28 cellular contexts compared by ENCODE assay signal in genomic region chr14:97420211-97420610, GRCh38.
"Had no signal": no experiment of that assay in that cellular context is flagged by ENCODE, and none has a peak within 500 bp of the region (broad histone marks: within the 10 kb centered on the region; RNA-seq: fewer than 3 reads in every experiment).

No MANE protein-coding gene starts in this region.

- ATAC-seq: stimulated activated effector memory CD8-positive, alpha-beta T cell treated with anti-CD3 and anti-CD28 coated beads, Interleukin-12 subunit alpha, Interleukin-12 subunit beta, amount 100 ng/mL, for 72 hours; stimulated activated memory B cell treated with anti-CD40 and anti-IgM and Interleukin-4, amounts not matched to agents 10 μg/mL and 1 μg/mL and 100 μg/mL, for 72 hours; stimulated activated naive CD8-positive, alpha-beta T cell treated with anti-CD3 and anti-CD28 coated beads, Interleukin-15, amount 100 ng/mL, for 72 hours; stimulated activated naive CD8-positive, alpha-beta T cell treated with anti-CD3 and anti-CD28 coated beads, Interleukin-15, Interleukin-2, amounts not matched to agents 100 U/mL and 50 U/mL, for 24 hours; upper lobe of right lung had no signal

- DNase-seq: stimulated activated CD4-positive, alpha-beta T cell treated with anti-CD3 and anti-CD28 coated beads, Interleukin-2, amount 100 ng/mL, for 48 hours; stimulated activated CD4-positive, alpha-beta T cell treated with anti-CD3 and anti-CD28 coated beads, Interleukin-4, amount 100 ng/mL, for 1 hour; stimulated activated CD4-positive, alpha-beta T cell treated with anti-CD3 and anti-CD28 coated beads, Interleukin-4, amount 100 ng/mL, for 24 hours; stimulated activated CD4-positive, alpha-beta T cell treated with anti-CD3 and anti-CD28 coated beads, Interleukin-4, amount 100 ng/mL, for 4 hours; stimulated activated CD8-positive, alpha-beta memory T cell treated with anti-CD3 and anti-CD28 coated beads, Interleukin-4, amount 100 ng/mL, for 48 hours; stimulated activated naive CD4-positive, alpha-beta T cell; stimulated activated naive CD4-positive, alpha-beta T cell treated with Interleukin-2 at 50 U/mL for 16 hours; stimulated activated naive CD8-positive, alpha-beta T cell treated with anti-CD3 and anti-CD28 coated beads, Interleukin-15, amount 100 ng/mL, for 72 hours; stimulated activated naive CD8-positive, alpha-beta T cell treated with anti-CD3 and anti-CD28 coated beads, Interleukin-15, Interleukin-2, amounts not matched to agents 100 U/mL and 50 U/mL, for 24 hours; stomach; substantia nigra; testis; thyroid gland; tibial artery; transverse colon; trophoblast cell; upper lobe of left lung; upper lobe of right lung; uterus had no signal

- H3K27me3 ChIP-seq: testis, thyroid gland, upper lobe of left lung, uterus, vagina had no signal

- H3K9me3 ChIP-seq: stomach, suprapubic skin, testis, thoracic aorta, thyroid gland, tibial artery, tibial nerve, transverse colon, upper lobe of left lung, upper lobe of right lung, uterus, vagina had no signal

- H3K27ac ChIP-seq: stomach, suprapubic skin, testis, thoracic aorta, thyroid gland, tibial artery, tibial nerve, transverse colon, upper lobe of left lung, upper lobe of right lung, uterus, vagina had no signal

- H3K36me3 Mint-ChIP-seq: stimulated activated effector memory CD8-positive, alpha-beta T cell treated with anti-CD3 and anti-CD28 coated beads, Interleukin-12 subunit alpha, Interleukin-12 subunit beta, amount 100 ng/mL, for 72 hours; stimulated activated memory B cell treated with anti-CD40 and anti-IgM and Interleukin-4, amounts not matched to agents 10 μg/mL and 1 μg/mL and 100 μg/mL, for 72 hours; type B pancreatic cell had no signal

- H3K4me1 ChIP-seq: suprapubic skin, testis, thyroid gland, tibial artery, tibial nerve, transverse colon, upper lobe of left lung, upper lobe of right lung, uterus, vagina had no signal

- H3K27me3 Mint-ChIP-seq: stimulated activated memory B cell treated with anti-CD40 and anti-IgM and Interleukin-4, amounts not matched to agents 10 μg/mL and 1 μg/mL and 100 μg/mL, for 72 hours; stimulated activated naive CD8-positive, alpha-beta T cell treated with anti-CD3 and anti-CD28 coated beads, Interleukin-15, amount 100 ng/mL, for 72 hours; stimulated activated naive CD8-positive, alpha-beta T cell treated with anti-CD3 and anti-CD28 coated beads, Interleukin-15, Interleukin-2, amounts not matched to agents 100 ng/mL and 50 ng/mL, for 24 hours had no signal

- H3K9me3 Mint-ChIP-seq: stimulated activated effector memory CD8-positive, alpha-beta T cell treated with anti-CD3 and anti-CD28 coated beads, Interleukin-12 subunit alpha, Interleukin-12 subunit beta, amount 100 ng/mL, for 72 hours; stimulated activated memory B cell treated with anti-CD40 and anti-IgM and Interleukin-4, amounts not matched to agents 10 μg/mL and 1 μg/mL and 100 μg/mL, for 72 hours; stimulated activated naive CD8-positive, alpha-beta T cell treated with anti-CD3 and anti-CD28 coated beads, Interleukin-15, amount 100 ng/mL, for 72 hours; stimulated activated naive CD8-positive, alpha-beta T cell treated with anti-CD3 and anti-CD28 coated beads, Interleukin-15, Interleukin-2, amounts not matched to agents 100 ng/mL and 50 ng/mL, for 24 hours; type B pancreatic cell had no signal

- H3K4me3 ChIP-seq: stomach, suprapubic skin, thoracic aorta, thyroid gland, tibial artery, tibial nerve, transverse colon, upper lobe of left lung, upper lobe of right lung, uterus, vagina had no signal

- H3K27ac Mint-ChIP-seq: stimulated activated effector memory CD8-positive, alpha-beta T cell treated with anti-CD3 and anti-CD28 coated beads, Interleukin-12 subunit alpha, Interleukin-12 subunit beta, amount 100 ng/mL, for 72 hours; stimulated activated memory B cell treated with anti-CD40 and anti-IgM and Interleukin-4, amounts not matched to agents 10 μg/mL and 1 μg/mL and 100 μg/mL, for 72 hours; stimulated activated naive CD8-positive, alpha-beta T cell treated with anti-CD3 and anti-CD28 coated beads, Interleukin-15, amount 100 ng/mL, for 72 hours; stimulated activated naive CD8-positive, alpha-beta T cell treated with anti-CD3 and anti-CD28 coated beads, Interleukin-15, Interleukin-2, amounts not matched to agents 100 ng/mL and 50 ng/mL, for 24 hours; type B pancreatic cell had no signal

- H3K36me3 ChIP-seq: stomach, suprapubic skin, thoracic aorta, thyroid gland, tibial artery, tibial nerve, transverse colon, upper lobe of left lung, upper lobe of right lung, uterus, vagina had no signal

- H3K4me3 Mint-ChIP-seq: stimulated activated effector memory CD8-positive, alpha-beta T cell treated with anti-CD3 and anti-CD28 coated beads, Interleukin-12 subunit alpha, Interleukin-12 subunit beta, amount 100 ng/mL, for 72 hours; stimulated activated memory B cell treated with anti-CD40 and anti-IgM and Interleukin-4, amounts not matched to agents 10 μg/mL and 1 μg/mL and 100 μg/mL, for 72 hours; stimulated activated naive CD8-positive, alpha-beta T cell treated with anti-CD3 and anti-CD28 coated beads, Interleukin-15, amount 100 ng/mL, for 72 hours; stimulated activated naive CD8-positive, alpha-beta T cell treated with anti-CD3 and anti-CD28 coated beads, Interleukin-15, Interleukin-2, amounts not matched to agents 100 ng/mL and 50 ng/mL, for 24 hours; type B pancreatic cell had no signal

- H3K4me1 Mint-ChIP-seq: stimulated activated memory B cell treated with anti-CD40 and anti-IgM and Interleukin-4, amounts not matched to agents 10 μg/mL and 1 μg/mL and 100 μg/mL, for 72 hours had no signal

- FAIRE-seq: urothelium cell line had no signal
